ENCODE assay signal across 8 cellular contexts in the genomic region with DNA sequence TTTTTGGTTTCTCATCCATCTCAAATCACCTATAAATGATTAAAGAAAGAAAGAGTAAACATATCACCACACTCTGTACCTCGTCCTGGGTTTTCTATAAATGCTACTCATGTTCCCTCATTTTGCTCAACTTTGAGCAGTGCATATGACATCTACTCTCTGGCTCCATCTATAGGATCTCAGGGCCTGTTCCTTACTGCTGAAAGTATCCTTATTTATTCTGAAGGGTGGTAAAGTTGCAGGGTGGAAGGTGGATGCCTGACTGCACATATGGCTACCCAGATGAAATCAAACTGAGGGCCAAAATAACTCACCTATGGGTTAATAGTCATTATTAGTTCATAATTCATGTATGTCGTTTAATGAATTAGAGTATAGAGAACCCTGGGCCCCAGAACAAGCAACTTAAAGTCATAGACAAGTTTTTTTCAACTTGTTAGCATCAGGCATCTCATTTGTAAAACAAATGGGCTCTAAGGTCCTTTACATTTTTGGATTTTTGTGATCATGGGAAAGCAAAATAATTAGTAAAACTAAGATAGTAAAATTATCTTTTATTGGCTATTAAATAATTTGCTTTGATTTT. TPM values are rescaled to one million over a fixed set of nuclear protein-coding genes. Genes with fewer than 3 reads are reported as not detected.
DNase-seq lines count a peak whose midpoint lies in the region; ATAC-seq, FAIRE-seq and TF ChIP-seq lines count a peak whose summit lies in the region.

No MANE protein-coding gene starts in this region.

- intact Hi-C loops in K562 (cut with micrococcal nuclease), result loop anchor here (1.0 kb wide), 2 partner anchors 68 to 73 kb away; no protein-coding TSS in a partner anchor
- intact Hi-C loops in activated T-helper 1 cell treated with anti-CD3 and anti-CD28 coated beads, Interleukin-12 subunit alpha, Interleukin-12 subunit beta, Interleukin-2, Interleukin-4 antibody, amounts not matched to agents 30 ng/mL and 10 ng/mL and 1 ng/mL, durations not matched to agents 14 hours and 24 hours and 36 hours (cut with micrococcal nuclease), result loop anchor here (1.0 to 10.0 kb wide), 6 partner anchors 73 to 579 kb away; no protein-coding TSS in a partner anchor

- no peaks in the 10 kb centered on the region for H3K9me3 Mint-ChIP-seq in activated T-helper 1 cell treated with anti-CD3 and anti-CD28 coated beads, Interleukin-12 subunit alpha, Interleukin-12 subunit beta, Interleukin-2, Interleukin-4 antibody, amounts not matched to agents 30 ng/mL and 10 ng/mL and 1 ng/mL, durations not matched to agents 14 hours and 24 hours and 36 hours

- no peaks in the 10 kb centered on the region for H3K9me1 ChIP-seq in K562 (ENCODE audit: control insufficient read depth, insufficient read depth, low read length)

- H3K4me1 ChIP-seq in HEK293 (ENCODE audit: control insufficient read depth, insufficient read depth, low read length) (no peaks in the 10 kb centered on the region), K562 (replicated peaks in 1 of 2; ENCODE audit: control insufficient read depth in 2 of 2, insufficient read depth in 2 of 2, low read length in 2 of 2) (no peaks in the 10 kb centered on the region), suprapubic skin (peaks cover 3% of the 10 kb centered on the region)

- 65% methylated on average over 2 of the region's 2 CpGs for WGBS in K562 (ENCODE audit: insufficient coverage, low coverage, missing lambda C conversion rate)
- WGBS in suprapubic skin, result 41% methylated on average over 2 of the region's 2 CpGs

- no peak overlapping the region for H2AFZ ChIP-seq in K562 (ENCODE audit: low read depth, low read length)

- BruUV-seq in K562 (replicated peaks; lab: Mats Ljungman, UMichigan), result no TSS peak

- no peak for TF ChIP-seq EP300 in K562 (IDR thresholded peaks at IDR 0.05; ENCODE audit: low read length)
- TF ChIP-seq EP300 in suprapubic skin (IDR thresholded peaks at IDR 0.05), result no peak

- H3K4me1 Mint-ChIP-seq in activated T-helper 1 cell treated with anti-CD3 and anti-CD28 coated beads, Interleukin-12 subunit alpha, Interleukin-12 subunit beta, Interleukin-2, Interleukin-4 antibody, amounts not matched to agents 30 ng/mL and 10 ng/mL and 1 ng/mL, durations not matched to agents 14 hours and 24 hours and 36 hours (ENCODE audit: low read depth), result peaks cover 22% of the 10 kb centered on the region

- no peak overlapping the region for H3K9ac ChIP-seq in K562 (ENCODE audit: insufficient read depth in 1 of 2, low read depth in 2 of 2, low read length in 2 of 2)

- H3K36me3 ChIP-seq in HEK293 (ENCODE audit: control insufficient read depth in 2 of 2, insufficient read depth in 1 of 2, low read length in 2 of 2) (peaks cover 31 to 77% of the 10 kb centered on the region in 2 experiments), K562 (ENCODE audit: control insufficient read depth, insufficient read depth, low read length) (peaks cover 91% of the 10 kb centered on the region), suprapubic skin (peaks cover 92% of the 10 kb centered on the region)

- H3K4me3 ChIP-seq in HEK293 (ENCODE audit: low read depth, low read length) (no peak overlapping the region), K562 (no peak overlapping the region), suprapubic skin (no peak overlapping the region)

- no peaks in the 10 kb centered on the region for H4K20me1 ChIP-seq in K562 (replicated peaks; ENCODE audit: control insufficient read depth, insufficient read depth, low read length)

- peak; percentile 65 to 74 for TF ChIP-seq RAD21 in K562 (CRISPR knock-in tag; conservative IDR thresholded peaks at IDR 0.05 in 1 of 2, IDR thresholded peaks at IDR 0.05 in 1 of 2)

- CTCF ChIA-PET in HEK293 (lab: Yijun Ruan, JAX) (no interaction called here), K562 (lab: Yijun Ruan, JAX; ENCODE audit: low intra/inter-chr PET ratio) (interaction anchor here (1.3 kb wide), 1 partner anchor 262 kb away, joined by 5 read pairs; no protein-coding TSS in a partner anchor)

- DNase-seq in NCI-H748 (lab: John Stamatoyannopoulos, UW; ENCODE audit: unreplicated experiment) (peak; percentile 20), NCI-H748 treated with DMSO at 0.1 percent for 48 hours (lab: John Stamatoyannopoulos, UW) (no peak), NCI-H524 (lab: John Stamatoyannopoulos, UW) (peak; percentile 17 to 79), K562 (ENCODE audit: extremely low read depth in 1 of 4, low spot score in 3 of 4) (peak in 3 of 4 experiments; percentile 27 to 56 (median 46)), islet precursor cell (peak; percentile 54), suprapubic skin (ENCODE audit: low spot score in 2 of 2) (no peak)
- DNase-seq in activated T-helper 1 cell treated with anti-CD3 and anti-CD28 coated beads, Interleukin-12 subunit alpha, Interleukin-12 subunit beta, Interleukin-2, Interleukin-4 antibody, amounts not matched to agents 30 ng/mL and 10 ng/mL and 1 ng/mL, durations not matched to agents 14 hours and 24 hours and 36 hours (ENCODE audit: low spot score), result no peak

- no peak overlapping the region for H3K27ac Mint-ChIP-seq in activated T-helper 1 cell treated with anti-CD3 and anti-CD28 coated beads, Interleukin-12 subunit alpha, Interleukin-12 subunit beta, Interleukin-2, Interleukin-4 antibody, amounts not matched to agents 30 ng/mL and 10 ng/mL and 1 ng/mL, durations not matched to agents 14 hours and 24 hours and 36 hours

- H3K27ac ChIP-seq in HEK293 (ENCODE audit: extremely low read depth, low read depth, low read length) (no peak overlapping the region), K562 (ENCODE audit: extremely low read depth, low read depth, low read length) (no peak overlapping the region), suprapubic skin (no peak overlapping the region)

- no peak overlapping the region for H3K4me3 Mint-ChIP-seq in activated T-helper 1 cell treated with anti-CD3 and anti-CD28 coated beads, Interleukin-12 subunit alpha, Interleukin-12 subunit beta, Interleukin-2, Interleukin-4 antibody, amounts not matched to agents 30 ng/mL and 10 ng/mL and 1 ng/mL, durations not matched to agents 14 hours and 24 hours and 36 hours

- no peak overlapping the region for H3K4me2 ChIP-seq in K562 (ENCODE audit: insufficient read depth, low read length)

- FAIRE-seq in K562 (lab: Jason Lieb, UNC), result peak; percentile 71

- TF ChIP-seq POLR2A in K562 (conservative IDR thresholded peaks at IDR 0.05) (no peak), suprapubic skin (IDR thresholded peaks at IDR 0.05) (no peak)

- H3K27me3 ChIP-seq in K562 (ENCODE audit: control insufficient read depth in 2 of 2, insufficient read depth in 2 of 2, low read length in 2 of 2) (no peaks in the 10 kb centered on the region), suprapubic skin (no peaks in the 10 kb centered on the region)

- POLR2A ChIA-PET in HEK293 (lab: Yijun Ruan, JAX), result no interaction called here
- POLR2A ChIA-PET in K562 (lab: Yijun Ruan, JAX), result no interaction called here

- peak; percentile 97 for ATAC-seq in K562

- H3K9me3 ChIP-seq in HEK293 (ENCODE audit: control insufficient read depth, insufficient read depth, low read depth, low read length) (no peaks in the 10 kb centered on the region), K562 (replicated peaks; ENCODE audit: control insufficient read depth, insufficient read depth, low read depth, low read length) (no peaks in the 10 kb centered on the region), suprapubic skin (no peaks in the 10 kb centered on the region)

- in situ Hi-C loops in K562 (cut with MboI), result no loop called here

- H3K36me3 Mint-ChIP-seq in activated T-helper 1 cell treated with anti-CD3 and anti-CD28 coated beads, Interleukin-12 subunit alpha, Interleukin-12 subunit beta, Interleukin-2, Interleukin-4 antibody, amounts not matched to agents 30 ng/mL and 10 ng/mL and 1 ng/mL, durations not matched to agents 14 hours and 24 hours and 36 hours (ENCODE audit: low read depth), result peaks cover 48% of the 10 kb centered on the region

- H3K27me3 Mint-ChIP-seq in activated T-helper 1 cell treated with anti-CD3 and anti-CD28 coated beads, Interleukin-12 subunit alpha, Interleukin-12 subunit beta, Interleukin-2, Interleukin-4 antibody, amounts not matched to agents 30 ng/mL and 10 ng/mL and 1 ng/mL, durations not matched to agents 14 hours and 24 hours and 36 hours (ENCODE audit: insufficient read depth), result no peaks in the 10 kb centered on the region

- no peaks in the 10 kb centered on the region for H3K79me2 ChIP-seq in K562 (ENCODE audit: control insufficient read depth, insufficient read depth, low read length)

- TF ChIP-seq CTCF in HEK293 (tag by site-specific recombination; IDR thresholded peaks at IDR 0.05) (0 out of 2 replicates have a peak, but pooled peaks have one; percentile 27), K562 (IDR thresholded peaks at IDR 0.05 in 2 of 3, conservative IDR thresholded peaks at IDR 0.05 in 1 of 3; ENCODE audit: insufficient read depth in 2 of 3, low read depth in 1 of 3, low read length in 3 of 3) (peak; percentile 66 to 74 (median 66)), suprapubic skin (IDR thresholded peaks at IDR 0.05) (peak; percentile 4 to 56)

RNA-seq across cellular contexts. Expression of a gene that starts 46.5 kb away (rescaled TPM):
- 0.16 TPM in 1 of 2 replicates, not detected in the other for total RNA-seq in K562 (2011; cell fraction: chromatin; rRNA removed; ENCODE audit: low replicate concordance)
- total RNA-seq in K562 (2011; cell fraction: nucleolus; rRNA removed), result not detected in 2 replicates
- total RNA-seq in K562 (2011; cell fraction: nucleoplasm; rRNA removed), result not detected in 2 replicates
- total RNA-seq in K562 (2014; rRNA removed) (0.18 TPM in 1 of 2 replicates, not detected in the other), K562 (2014; rRNA removed; fragmentation: Illumina TruSeq; extraction: Trizol) (0.07 and 0.19 TPM in 2 replicates), K562 (2015; rRNA removed; fragmentation: Illumina TruSeq; extraction: Trizol) (0.49 and 0.54 TPM in 2 replicates), K562 (2021) (0.38 and 0.42 TPM in 2 replicates), suprapubic skin (10 to 100 TPM; 16.9 to 48.3 (median 33.9) TPM)
- polyA plus RNA-seq in K562 (2011; rRNA removed) (0.26 TPM in 1 of 2 replicates, not detected in the other), K562 (2014; fragmentation: Illumina TruSeq; extraction: Trizol) (0.07 TPM in 1 of 2 replicates, not detected in the other), K562 (2014; fragmentation: Nextera tagmentation; extraction: Ambion mirVana) (under 1 TPM in 1 of 2 experiments, not detected in 1; 0.10 TPM), K562 (2014; rRNA removed) (0.15 TPM in 1 of 2 replicates, not detected in the other)
- polyA plus RNA-seq in K562 (2011; cell fraction: cytosol; rRNA removed), result 0.12 TPM in 1 of 2 replicates, not detected in the other
- not detected in 2 replicates for polyA plus RNA-seq in K562 (2011; cell fraction: nucleus; rRNA removed)
- polyA plus RNA-seq in K562 (2012), result 0.17 and 0.42 TPM in 2 replicates
- not detected in 2 replicates for polyA minus RNA-seq in K562 (2011; rRNA and poly(A)+ RNA removed)
- polyA minus RNA-seq in K562 (2011; cell fraction: cytosol; rRNA and poly(A)+ RNA removed), result not detected in 2 replicates
- not detected in 2 replicates for polyA minus RNA-seq in K562 (2011; cell fraction: nucleus; rRNA and poly(A)+ RNA removed)
- 4.8 and 5.9 TPM in 2 replicates for total RNA-seq in activated T-helper 1 cell treated with anti-CD3 and anti-CD28 coated beads, Interleukin-12 subunit alpha, Interleukin-12 subunit beta, Interleukin-2, Interleukin-4 antibody, amounts not matched to agents 30 ng/mL and 10 ng/mL and 1 ng/mL, durations not matched to agents 14 hours and 24 hours and 36 hours

Comparison
In these comparisons a context has a peak if more than half of its experiments do, and no peak if none do; other contexts are left out.
1. DNase-seq: peak in NCI-H748 (single experiment), NCI-H524 (2 of 2), K562 (3 of 4) and islet precursor cell (single experiment); none in NCI-H748 treated with DMSO at 0.1 percent for 48 hours (single experiment), suprapubic skin (0 of 2) and activated T-helper 1 cell treated with anti-CD3 and anti-CD28 coated beads, Interleukin-12 subunit alpha, Interleukin-12 subunit beta, Interleukin-2, Interleukin-4 antibody, amounts not matched to agents 30 ng/mL and 10 ng/mL and 1 ng/mL, durations not matched to agents 14 hours and 24 hours and 36 hours (single experiment).
2. Peak in every context shown above with its lines, with median percentiles within 50 percentile points of each other: CTCF ChIP-seq.